In the genomic region with DNA sequence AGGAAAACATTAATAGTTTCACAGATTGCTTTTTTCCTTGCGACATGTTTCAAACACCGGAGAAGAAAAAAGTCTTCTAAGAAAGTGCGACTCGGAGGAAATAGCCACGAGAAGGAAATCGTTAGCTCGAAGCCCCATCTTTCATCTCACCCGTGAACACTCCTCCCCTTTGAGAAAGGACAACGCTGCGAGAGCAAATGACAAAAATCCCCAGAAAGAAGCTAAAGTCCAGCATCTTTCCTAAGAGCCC, we compare ENCODE assay signal across 8 cellular contexts.
DNase-seq lines count a peak whose midpoint lies in the region; ATAC-seq, FAIRE-seq and TF ChIP-seq lines count a peak whose summit lies in the region.

No MANE protein-coding gene starts in this region.

- peak overlapping the region; percentile 81 for H3K4me2 ChIP-seq in A549

- H3K27me3 ChIP-seq in H7 (ENCODE audit: control insufficient read depth, insufficient read depth, low read length) (peaks cover 4% of the 10 kb centered on the region; the same call in 1 of the 2 replicates), iPS-20b (ENCODE audit: insufficient read depth, low read length) (peaks cover 22% of the 10 kb centered on the region), stomach smooth muscle (ENCODE audit: control insufficient read depth in 1 of 2, insufficient read depth in 2 of 2, low read length in 2 of 2) (no peaks in the 10 kb centered on the region)

- WGBS in A549 (ENCODE audit: missing lambda C conversion rate): 2% methylated on average over 10 of the region's 10 CpGs

- peaks cover 30% of the 10 kb centered on the region; the same call in 2 of the 3 replicates for H3K4me1 ChIP-seq in A549
- peaks cover 19% of the 10 kb centered on the region; the same call in 1 of the 2 replicates for H3K4me1 ChIP-seq in iPS-20b (ENCODE audit: insufficient read depth, low read length)
- H3K4me1 ChIP-seq in stomach smooth muscle (ENCODE audit: control insufficient read depth, insufficient read depth, low read length): peaks cover 8% of the 10 kb centered on the region

- ATAC-seq in A549 (no peak), GM18511 (IDR thresholded peaks at IDR 0.05; ENCODE audit: unreplicated experiment) (no peak), GM21786 (IDR thresholded peaks at IDR 0.05; ENCODE audit: unreplicated experiment) (no peak)
- peak in 1 of 2 donors; percentile 0 for ATAC-seq in activated naive CD4-positive, alpha-beta T cell treated with anti-CD3 and anti-CD28 coated beads, Interleukin-2, amount 50 U/mL, for 72 hours

- peak overlapping the region; percentile 88 to 98 for H3K27ac Mint-ChIP-seq in activated naive CD4-positive, alpha-beta T cell treated with anti-CD3 and anti-CD28 coated beads, Interleukin-2, amount 50 U/mL, for 72 hours

- H3K9me3 ChIP-seq in A549: no peaks in the 10 kb centered on the region
- H3K9me3 ChIP-seq in iPS-20b (ENCODE audit: insufficient read depth, low read depth, low read length): no peaks in the 10 kb centered on the region
- no peaks in the 10 kb centered on the region for H3K9me3 ChIP-seq in stomach smooth muscle (ENCODE audit: control insufficient read depth in 2 of 2, low read length in 2 of 2)

- H3K9ac ChIP-seq in iPS-20b (ENCODE audit: low read depth, low read length): peak overlapping the region; percentile 88
- peak overlapping the region; percentile 65 to 66 for H3K9ac ChIP-seq in stomach smooth muscle (ENCODE audit: low read length in 2 of 2)

- H3K27ac ChIP-seq in A549: peak overlapping the region; percentile 88 to 98
- H3K27ac ChIP-seq in iPS-20b (ENCODE audit: low read length): no peak overlapping the region
- peak overlapping the region; percentile 81 for H3K27ac ChIP-seq in stomach smooth muscle (ENCODE audit: low read length)

- no peaks in the 10 kb centered on the region for H3K9me3 Mint-ChIP-seq in activated naive CD4-positive, alpha-beta T cell treated with anti-CD3 and anti-CD28 coated beads, Interleukin-2, amount 50 U/mL, for 72 hours

- TF ChIP-seq RAD21 in A549 (conservative IDR thresholded peaks at IDR 0.05 in 1 of 2, IDR thresholded peaks at IDR 0.05 in 1 of 2): no peak

- H3K36me3 Mint-ChIP-seq in activated naive CD4-positive, alpha-beta T cell treated with anti-CD3 and anti-CD28 coated beads, Interleukin-2, amount 50 U/mL, for 72 hours: peaks cover 24 to 26% of the 10 kb centered on the region in 2 donors

- POLR2A ChIA-PET in A549 (lab: Yijun Ruan, JAX): interaction anchor here (1.0 to 5.1 kb wide), 5 partner anchors 9 to 831 kb away, joined by 3 to 36 read pairs (median 10); a partner anchor contains a TSS

- no peak for TF ChIP-seq CTCF in A549 (IDR thresholded peaks at IDR 0.05)

- H3K36me3 ChIP-seq in H7 (replicated peaks; ENCODE audit: control insufficient read depth, insufficient read depth, low read length): no peaks in the 10 kb centered on the region
- no peaks in the 10 kb centered on the region for H3K36me3 ChIP-seq in iPS-20b (ENCODE audit: insufficient read depth, low read depth, low read length)
- no peaks in the 10 kb centered on the region for H3K36me3 ChIP-seq in stomach smooth muscle (ENCODE audit: control insufficient read depth in 2 of 2, insufficient read depth in 2 of 2, low read length in 2 of 2)

- FAIRE-seq in A549 (lab: Jason Lieb, UNC): no peak

- DNase-seq in A549 (ENCODE audit: low read depth in 1 of 2, low spot score in 1 of 2) (no peak), H7 (no peak), NCI-H526 (lab: John Stamatoyannopoulos, UW) (no peak)
- no peak for DNase-seq in activated naive CD4-positive, alpha-beta T cell treated with anti-CD3 and anti-CD28 coated beads, Interleukin-2, amount 50 U/mL, for 72 hours (ENCODE audit: low spot score in 2 of 2)

- CTCF ChIA-PET in A549 (lab: Yijun Ruan, JAX): interaction anchor here (1.1 to 4.1 kb wide), 4 partner anchors 11 to 83 kb away, joined by 3 to 22 read pairs (median 4); a partner anchor contains a TSS

- H3K4me3 ChIP-seq in A549 (peak overlapping the region; percentile 80), H7 (ENCODE audit: insufficient read depth, low read depth, low read length) (peak overlapping the region; percentile 87), iPS-20b (ENCODE audit: low read length) (peak overlapping the region; percentile 86), stomach smooth muscle (ENCODE audit: low read length in 2 of 2) (peak overlapping the region; percentile 71 to 88)

- TF ChIP-seq EP300 in A549 (IDR thresholded peaks at IDR 0.05): no peak

- TF ChIP-seq POLR2A in A549 (IDR thresholded peaks at IDR 0.05; ENCODE audit: low read length): no peak

TF ChIP-seq in A549, 52 proteins besides CTCF, POLR2A, EP300 and RAD21:
- TF ChIP-seq MYC (IDR thresholded peaks at IDR 0.05; ENCODE audit: borderline replicate concordance, low read length) (no peak), CBX8 (IDR thresholded peaks at IDR 0.05) (no peak), MAFK (IDR thresholded peaks at IDR 0.05; ENCODE audit: partially characterized antibody) (no peak)
- TF ChIP-seq, protein P1, sequence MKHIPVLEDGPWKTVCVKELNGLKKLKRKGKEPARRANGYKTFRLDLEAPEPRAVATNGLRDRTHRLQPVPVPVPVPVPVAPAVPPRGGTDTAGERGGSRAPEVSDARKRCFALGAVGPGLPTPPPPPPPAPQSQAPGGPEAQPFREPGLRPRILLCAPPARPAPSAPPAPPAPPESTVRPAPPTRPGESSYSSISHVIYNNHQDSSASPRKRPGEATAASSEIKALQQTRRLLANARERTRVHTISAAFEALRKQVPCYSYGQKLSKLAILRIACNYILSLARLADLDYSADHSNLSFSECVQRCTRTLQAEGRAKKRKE (CRISPR knock-in tag; IDR thresholded peaks at IDR 0.05; ENCODE audit: low read depth): no peak
